In the genomic region with DNA sequence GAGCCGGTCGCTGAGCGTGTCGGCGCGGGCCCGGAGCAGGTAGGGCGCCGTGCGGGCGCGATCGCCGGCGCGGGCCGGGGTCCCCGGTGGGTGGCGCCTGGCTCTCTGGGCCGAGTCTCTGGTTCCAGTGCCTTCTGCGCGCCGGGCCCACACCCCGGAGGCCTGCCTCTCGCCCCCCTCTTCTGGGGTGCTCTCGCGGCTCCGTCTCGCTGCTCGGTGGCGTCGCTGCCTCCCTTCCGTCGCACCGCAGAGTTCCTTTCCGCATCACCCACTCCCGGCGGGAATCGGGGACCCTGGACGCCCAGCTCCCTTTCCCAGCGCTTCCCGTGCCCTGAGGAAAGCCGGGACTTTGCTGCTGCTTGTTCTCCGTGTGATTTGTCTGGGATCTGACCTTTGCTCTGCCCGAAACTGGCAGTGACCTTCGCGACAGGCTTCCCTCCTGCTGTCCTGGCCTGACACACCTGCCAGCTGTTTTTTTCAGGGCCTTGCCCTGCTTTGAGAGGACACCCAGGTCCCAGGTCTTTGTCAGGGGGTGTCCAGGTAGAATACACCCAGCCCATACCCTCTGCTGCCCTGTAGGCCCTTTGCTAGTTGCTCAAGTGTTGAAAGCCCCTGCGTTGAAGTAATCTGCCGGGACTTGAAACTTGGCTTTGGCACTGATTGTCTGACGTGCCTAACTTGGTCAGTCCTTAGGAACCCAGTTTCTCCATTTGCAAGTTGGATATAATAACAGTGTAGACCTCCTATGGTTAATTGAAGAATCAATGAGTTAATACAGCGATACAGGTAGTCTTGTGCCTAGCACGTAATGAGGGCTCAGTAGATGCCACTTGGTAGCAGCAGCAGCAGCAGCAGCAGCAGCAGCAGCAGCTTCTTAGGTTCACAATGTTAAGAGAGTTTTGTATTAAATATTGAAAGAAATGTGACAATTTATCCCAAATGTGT, we compare ENCODE assay signal across 9 cellular contexts. TPM values are rescaled to one million over a fixed set of nuclear protein-coding genes. Genes with fewer than 3 reads are reported as not detected.
DNase-seq lines count a peak whose midpoint lies in the region; ATAC-seq, FAIRE-seq and TF ChIP-seq lines count a peak whose summit lies in the region.
"Had no signal": no experiment of that assay in that cellular context is flagged by ENCODE, and none has a peak within 500 bp of the region (broad histone marks: within the 10 kb centered on the region; RNA-seq: fewer than 3 reads in every experiment).

No MANE protein-coding gene starts in this region.

- H3K27me3 Mint-ChIP-seq in IgD-negative memory B cell: no peaks in the 10 kb centered on the region
- H3K27me3 Mint-ChIP-seq in activated CD4-positive, alpha-beta T cell treated with anti-CD3 and anti-CD28 coated beads for 36 hours: no peaks in the 10 kb centered on the region
- no peaks in the 10 kb centered on the region for H3K27me3 Mint-ChIP-seq in memory B cell

- peaks cover 13% of the 10 kb centered on the region for H3K4me1 ChIP-seq in effector memory CD4-positive, alpha-beta T cell (ENCODE audit: control insufficient read depth, insufficient read depth, low read length, poor library complexity, severe bottlenecking)
- peaks cover 27% of the 10 kb centered on the region for H3K4me1 ChIP-seq in testis

- peak overlapping the region; percentile 97 for H3K4me3 ChIP-seq in effector memory CD4-positive, alpha-beta T cell (ENCODE audit: insufficient read depth, low read depth, low read length, poor library complexity, severe bottlenecking)
- peak overlapping the region; percentile 91 to 96 for H3K4me3 ChIP-seq in testis

- no peaks in the 10 kb centered on the region for H3K9me3 Mint-ChIP-seq in IgD-negative memory B cell
- H3K9me3 Mint-ChIP-seq in activated CD4-positive, alpha-beta T cell treated with anti-CD3 and anti-CD28 coated beads for 36 hours (ENCODE audit: low read depth): no peaks in the 10 kb centered on the region
- H3K9me3 Mint-ChIP-seq in memory B cell: no peaks in the 10 kb centered on the region

- ATAC-seq in GM21529 (IDR thresholded peaks at IDR 0.05; ENCODE audit: unreplicated experiment): peak; percentile 37
- peak; percentile 31 for ATAC-seq in activated CD4-positive, alpha-beta T cell treated with anti-CD3 and anti-CD28 coated beads for 36 hours
- peak; percentile 48 for ATAC-seq in memory B cell (ENCODE audit: low read depth)

- FAIRE-seq in RCC 7860 (lab: Jason Lieb, UNC): no peak
- FAIRE-seq: islet of Langerhans had no signal

- H3K4me1 Mint-ChIP-seq in IgD-negative memory B cell (peaks cover 28 to 39% (median 28%) of the 10 kb centered on the region in 3 donors), memory B cell (peaks cover 31% of the 10 kb centered on the region)
- peaks cover 45% of the 10 kb centered on the region for H3K4me1 Mint-ChIP-seq in activated CD4-positive, alpha-beta T cell treated with anti-CD3 and anti-CD28 coated beads for 36 hours

- CTCF ChIA-PET in activated CD4-positive, alpha-beta T cell treated with anti-CD3 and anti-CD28 coated beads for 36 hours (lab: Charles Lee): interaction anchor here (0.7 to 5.7 kb wide), 14 partner anchors 10 to 231 kb away, joined by 3 to 85 read pairs (median 4); no protein-coding TSS in a partner anchor

- H3K27ac Mint-ChIP-seq in IgD-negative memory B cell: peak overlapping the region; percentile 80 to 91 (median 83)
- peak overlapping the region; percentile 97 for H3K27ac Mint-ChIP-seq in activated CD4-positive, alpha-beta T cell treated with anti-CD3 and anti-CD28 coated beads for 36 hours
- H3K27ac Mint-ChIP-seq in memory B cell: peak overlapping the region; percentile 96

- peak overlapping the region; percentile 82 for H3K27ac ChIP-seq in effector memory CD4-positive, alpha-beta T cell (ENCODE audit: insufficient read depth, low read length, poor library complexity, severe bottlenecking)
- H3K27ac ChIP-seq in testis: peak overlapping the region; percentile 91 to 95

- H3K36me3 Mint-ChIP-seq in IgD-negative memory B cell (no peaks in the 10 kb centered on the region), memory B cell (no peaks in the 10 kb centered on the region)
- peaks cover 3% of the 10 kb centered on the region for H3K36me3 Mint-ChIP-seq in activated CD4-positive, alpha-beta T cell treated with anti-CD3 and anti-CD28 coated beads for 36 hours (ENCODE audit: low read depth)

- H3K36me3 ChIP-seq in effector memory CD4-positive, alpha-beta T cell (ENCODE audit: control insufficient read depth, insufficient read depth, low read length): no peaks in the 10 kb centered on the region
- no peaks in the 10 kb centered on the region for H3K36me3 ChIP-seq in testis (ENCODE audit: low read depth, missing control alignments)

- TF ChIP-seq CTCF in testis (IDR thresholded peaks at IDR 0.05): peak in 1 of 3 experiments; percentile 4

- no peak for TF ChIP-seq POLR2A in testis (IDR thresholded peaks at IDR 0.05)

- POLR2A ChIA-PET in activated CD4-positive, alpha-beta T cell treated with anti-CD3 and anti-CD28 coated beads for 36 hours (lab: Charles Lee): no interaction called here

- intact Hi-C loops in activated CD4-positive, alpha-beta T cell treated with anti-CD3 and anti-CD28 coated beads for 36 hours (cut with DNase I, micrococcal nuclease): loop anchor here (1.0 to 10.0 kb wide), 9 partner anchors 53 to 1094 kb away; a partner anchor contains a TSS
- intact Hi-C loops in testis (cut with DNase I; ENCODE audit: low total_unique reads): no loop called here

- peak; percentile 47 for DNase-seq in GM03348 (ENCODE audit: low spot score)
- DNase-seq in activated CD4-positive, alpha-beta T cell treated with anti-CD3 and anti-CD28 coated beads for 36 hours: peak; percentile 25
- DNase-seq in effector memory CD4-positive, alpha-beta T cell: peak in 1 of 3 donors; percentile 3
- peak in 1 of 2 donors; percentile 1 for DNase-seq in memory B cell (ENCODE audit: low spot score in 2 of 2)
- peak; percentile 45 for DNase-seq in testis
- DNase-seq in RCC 7860 (ENCODE audit: low spot score): no peak

- 0% methylated on average over 12 to 28 of the region's 52 CpGs for WGBS in testis, 2 donors

- peak overlapping the region; percentile 93 to 97 (median 96) for H3K4me3 Mint-ChIP-seq in IgD-negative memory B cell
- peak overlapping the region; percentile 99 for H3K4me3 Mint-ChIP-seq in activated CD4-positive, alpha-beta T cell treated with anti-CD3 and anti-CD28 coated beads for 36 hours
- H3K4me3 Mint-ChIP-seq in memory B cell: peak overlapping the region; percentile 98

- no peaks in the 10 kb centered on the region for H3K27me3 ChIP-seq in effector memory CD4-positive, alpha-beta T cell (replicated peaks; ENCODE audit: control insufficient read depth, insufficient read depth, low read length, poor library complexity, severe bottlenecking)
- no peaks in the 10 kb centered on the region for H3K27me3 ChIP-seq in testis

- H3K9me3 ChIP-seq in effector memory CD4-positive, alpha-beta T cell (ENCODE audit: control insufficient read depth, low read length): no peaks in the 10 kb centered on the region
- no peaks in the 10 kb centered on the region for H3K9me3 ChIP-seq in testis

RNA-seq across cellular contexts. Expression of a gene that starts 0.8 kb away (rescaled TPM):
- polyA plus RNA-seq in IgD-negative memory B cell (18.6 TPM), testis (ENCODE audit: insufficient read depth, low read depth, low replicate concordance) (13.1 TPM)
- total RNA-seq in activated CD4-positive, alpha-beta T cell treated with anti-CD3 and anti-CD28 coated beads for 36 hours: 10 to 100 TPM in 1 of 2 experiments, 1 to 10 TPM in 1; 8.2 to 13.1 TPM
- 10 to 100 TPM; 12.9 to 13.9 TPM for total RNA-seq in testis
